18 cellular contexts compared by ENCODE assay signal in genomic region chr6:139964737-139965136, GRCh38.
"Had no signal": no experiment of that assay in that cellular context is flagged by ENCODE, and none has a peak within 500 bp of the region (broad histone marks: within the 10 kb centered on the region; RNA-seq: fewer than 3 reads in every experiment).

No MANE protein-coding gene starts in this region.

- H3K4me3 Mint-ChIP-seq: activated naive CD8-positive, alpha-beta T cell treated with anti-CD3 and anti-CD28 coated beads, Interleukin-2, amount 10 ng/mL, durations not matched to agents 7 days and 5 days; memory B cell had no signal

- H3K27me3 ChIP-seq: breast epithelium, gastrocnemius medialis, neutrophil had no signal

- H3K4me3 ChIP-seq: breast epithelium, gastrocnemius medialis had no signal

- H3K27me3 Mint-ChIP-seq: activated naive CD8-positive, alpha-beta T cell treated with anti-CD3 and anti-CD28 coated beads, Interleukin-2, amount 10 ng/mL, durations not matched to agents 7 days and 5 days; memory B cell had no signal

- H3K27ac Mint-ChIP-seq: activated naive CD8-positive, alpha-beta T cell treated with anti-CD3 and anti-CD28 coated beads, Interleukin-2, amount 10 ng/mL, durations not matched to agents 7 days and 5 days; memory B cell had no signal

- H3K36me3 ChIP-seq: gastrocnemius medialis, neutrophil had no signal

- H3K9me3 ChIP-seq: breast epithelium, gastrocnemius medialis, neutrophil had no signal

- H3K4me1 ChIP-seq: breast epithelium had no signal

- H3K4me1 Mint-ChIP-seq: activated naive CD8-positive, alpha-beta T cell treated with anti-CD3 and anti-CD28 coated beads, Interleukin-2, amount 10 ng/mL, durations not matched to agents 7 days and 5 days had no signal

- ATAC-seq: activated CD4-positive, CD25-positive, alpha-beta regulatory T cell treated with anti-CD3 and anti-CD28 coated beads, Interleukin-2, amount 50 U/mL, for 24 hours; gastrocnemius medialis; stimulated activated naive CD8-positive, alpha-beta T cell treated with anti-CD3 and anti-CD28 coated beads, Interleukin-15, Interleukin-2, amounts not matched to agents 100 U/mL and 50 U/mL, for 24 hours had no signal

- H3K27ac ChIP-seq: breast epithelium, gastrocnemius medialis, neutrophil had no signal

- H3K36me3 Mint-ChIP-seq: activated naive CD8-positive, alpha-beta T cell treated with anti-CD3 and anti-CD28 coated beads, Interleukin-2, amount 10 ng/mL, durations not matched to agents 7 days and 5 days; memory B cell had no signal

- DNase-seq: activated CD4-positive, alpha-beta T cell treated with anti-CD3 and anti-CD28 coated beads, Interleukin-2, amount 50 U/mL, for 1 hour; activated naive CD4-positive, alpha-beta T cell; activated naive CD8-positive, alpha-beta T cell treated with anti-CD3 and anti-CD28 coated beads, Interleukin-2, amount 10 ng/mL, durations not matched to agents 7 days and 5 days; activated T-cell treated with anti-CD3 and anti-CD28 coated beads for 4 hours; aorta; dermis blood vessel endothelial cell; erythroblast; gastrocnemius medialis; kidney; left ventricle myocardium superior; posterior cingulate gyrus; small intestine; stimulated activated naive CD8-positive, alpha-beta T cell treated with anti-CD3 and anti-CD28 coated beads, Interleukin-15, Interleukin-2, amounts not matched to agents 100 U/mL and 50 U/mL, for 24 hours; SW 1271 had no signal

- H3K9me3 Mint-ChIP-seq: activated naive CD8-positive, alpha-beta T cell treated with anti-CD3 and anti-CD28 coated beads, Interleukin-2, amount 10 ng/mL, durations not matched to agents 7 days and 5 days; memory B cell had no signal
